Comparison of ENCODE assay signal across 18 cellular contexts in genomic region chr14:40292664-40293063, GRCh38.
"Had no signal": no experiment of that assay in that cellular context is flagged by ENCODE, and none has a peak within 500 bp of the region (broad histone marks: within the 10 kb centered on the region; RNA-seq: fewer than 3 reads in every experiment).

No MANE protein-coding gene starts in this region.

- ATAC-seq: body of pancreas; left lung; naive thymus-derived CD4-positive, alpha-beta T cell; WTC11 had no signal

- H3K9me3 ChIP-seq: body of pancreas, colonic mucosa, esophagus muscularis mucosa, sigmoid colon, thyroid gland had no signal

- H3K4me1 Mint-ChIP-seq: activated naive CD8-positive, alpha-beta T cell treated with anti-CD3 and anti-CD28 coated beads for 36 hours; naive thymus-derived CD4-positive, alpha-beta T cell; WTC11 had no signal

- H2AFZ ChIP-seq: hepatocyte, parathyroid adenoma had no signal

- H3K27ac ChIP-seq: body of pancreas, colonic mucosa, esophagus muscularis mucosa, hepatocyte, left lung, parathyroid adenoma, sigmoid colon, thyroid gland had no signal

- H3K27me3 ChIP-seq: body of pancreas, colonic mucosa, esophagus muscularis mucosa, hepatocyte, left lung, sigmoid colon, spleen, thyroid gland had no signal

- DNase-seq: activated CD4-positive, alpha-beta T cell treated with anti-CD3 and anti-CD28 coated beads for 48 hours; activated CD8-positive, alpha-beta memory T cell treated with anti-CD3 and anti-CD28 coated beads, Interleukin-2, amount 50 U/mL, for 48 hours; activated naive CD8-positive, alpha-beta T cell treated with anti-CD3 and anti-CD28 coated beads for 36 hours; amygdala; body of pancreas; central memory CD4-positive, alpha-beta T cell; colonic mucosa; left lung; mammary epithelial cell; naive thymus-derived CD4-positive, alpha-beta T cell; sigmoid colon; spleen; stimulated activated CD4-positive, alpha-beta T cell treated with anti-CD3 and anti-CD28 coated beads, Interleukin-1b, Interleukin-23, amount 100 ng/mL, for 48 hours; thyroid gland had no signal

- H3K4me1 ChIP-seq: body of pancreas, colonic mucosa, esophagus muscularis mucosa, left lung, parathyroid adenoma, sigmoid colon, spleen, thyroid gland had no signal

- H3K79me2 ChIP-seq: hepatocyte, parathyroid adenoma had no signal

- H3K27ac Mint-ChIP-seq: activated naive CD8-positive, alpha-beta T cell treated with anti-CD3 and anti-CD28 coated beads for 36 hours; naive thymus-derived CD4-positive, alpha-beta T cell; WTC11 had no signal

- H3K36me3 ChIP-seq: colonic mucosa, esophagus muscularis mucosa, left lung, sigmoid colon, spleen, thyroid gland had no signal

- H3K36me3 Mint-ChIP-seq: activated naive CD8-positive, alpha-beta T cell treated with anti-CD3 and anti-CD28 coated beads for 36 hours; naive thymus-derived CD4-positive, alpha-beta T cell had no signal

- H3K4me3 ChIP-seq: body of pancreas, colonic mucosa, esophagus muscularis mucosa, hepatocyte, left lung, sigmoid colon, spleen, thyroid gland had no signal

- H3K9ac ChIP-seq: parathyroid adenoma had no signal

- H3K27me3 Mint-ChIP-seq: activated naive CD8-positive, alpha-beta T cell treated with anti-CD3 and anti-CD28 coated beads for 36 hours; naive thymus-derived CD4-positive, alpha-beta T cell had no signal

- H3K4me2 ChIP-seq: hepatocyte had no signal

- H3K4me3 Mint-ChIP-seq: activated naive CD8-positive, alpha-beta T cell treated with anti-CD3 and anti-CD28 coated beads for 36 hours; naive thymus-derived CD4-positive, alpha-beta T cell; WTC11 had no signal
